11 cellular contexts compared by ENCODE assay signal in the genomic region with DNA sequence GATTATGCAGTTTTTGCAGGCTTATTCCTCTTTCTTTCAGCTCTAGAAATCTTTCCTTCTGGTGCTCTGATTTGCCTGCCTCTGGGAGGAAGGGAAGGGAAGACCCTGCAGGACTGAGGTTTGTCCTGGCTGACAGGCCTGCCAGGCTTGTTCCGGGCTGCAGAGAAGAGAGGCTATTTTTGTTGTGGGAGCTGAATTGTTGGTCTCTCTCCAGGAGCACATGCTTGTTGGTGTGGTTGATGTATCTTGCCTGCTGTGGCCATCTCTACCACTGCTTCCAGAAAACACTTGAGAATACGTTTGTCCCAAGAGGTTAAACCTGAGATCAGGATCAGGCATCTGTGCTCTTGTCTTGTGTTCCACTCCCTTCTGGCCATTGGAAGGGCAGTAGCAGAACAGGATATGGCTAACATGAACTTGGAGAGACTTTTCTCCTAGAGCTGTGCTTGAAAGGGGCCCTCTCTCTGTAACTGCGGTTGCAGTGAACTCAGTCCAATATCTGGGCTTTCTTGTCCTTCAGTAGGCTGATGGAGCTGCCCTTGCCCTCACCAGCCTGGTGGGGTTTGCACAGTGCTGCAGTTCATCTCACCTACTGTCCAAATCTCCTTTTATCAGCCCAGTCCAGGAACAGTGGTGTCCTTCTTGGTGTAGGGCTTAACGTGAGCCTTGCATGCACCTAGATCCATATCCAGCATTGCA. TPM values are rescaled to one million over a fixed set of nuclear protein-coding genes. Genes with fewer than 3 reads are reported as not detected.
A peak's percentile ranks its signal among the peaks of the same experiment; 100 is the strongest.
DNase-seq lines count a peak whose midpoint lies in the region; ATAC-seq and TF ChIP-seq lines count a peak whose summit lies in the region.
"Had no signal": no experiment of that assay in that cellular context is flagged by ENCODE, and none has a peak within 500 bp of the region (broad histone marks: within the 10 kb centered on the region; RNA-seq: fewer than 3 reads in every experiment).

No MANE protein-coding gene starts in this region.

- CTCF ChIA-PET in BJ (lab: Yijun Ruan, JAX), result interaction anchor here (1.2 to 2.8 kb wide), 3 partner anchors 9 to 94 kb away, joined by 3 to 10 read pairs (median 3); no protein-coding TSS in a partner anchor

- H4K91ac ChIP-seq in trophoblast cell (ENCODE audit: low read depth, low read length), result no peak overlapping the region

- no peak for ATAC-seq in HG02678 (IDR thresholded peaks at IDR 0.05; ENCODE audit: unreplicated experiment)
- ATAC-seq in GM18519 (IDR thresholded peaks at IDR 0.05; ENCODE audit: low FRiP score, unreplicated experiment), result no peak
- ATAC-seq: naive thymus-derived CD4-positive, alpha-beta T cell had no signal

- peak; percentile 15 for DNase-seq in BJ (ENCODE audit: low read depth)
- peak; percentile 52 for DNase-seq in adipocyte (ENCODE audit: low read depth)
- peak; percentile 76 for DNase-seq in foreskin melanocyte
- no peak for DNase-seq in trophoblast cell
- DNase-seq in NCI-H1105 (lab: John Stamatoyannopoulos, UW), result no peak
- DNase-seq in NCI-H128 (lab: John Stamatoyannopoulos, UW; ENCODE audit: unreplicated experiment), result no peak
- DNase-seq: DND-41; effector memory CD4-positive, alpha-beta T cell; naive thymus-derived CD4-positive, alpha-beta T cell had no signal

- H2BK120ac ChIP-seq in trophoblast cell (ENCODE audit: insufficient read depth, low read length, poor library complexity), result no peak overlapping the region

- no peak overlapping the region for H3K4me2 ChIP-seq in trophoblast cell (ENCODE audit: low read length)

- H3K79me1 ChIP-seq in trophoblast cell (ENCODE audit: low read length), result no peaks in the 10 kb centered on the region

- no peak overlapping the region for H2AFZ ChIP-seq in trophoblast cell (ENCODE audit: insufficient read depth, low read length, poor library complexity)

- no peak for TF ChIP-seq CTCF in BJ (IDR thresholded peaks at IDR 0.05; ENCODE audit: insufficient read depth, low read depth, low read length)

- H3K14ac ChIP-seq in trophoblast cell (ENCODE audit: low read length), result no peak overlapping the region

- H3K4ac ChIP-seq in trophoblast cell (ENCODE audit: low read depth, low read length), result no peak overlapping the region

- H3K27ac ChIP-seq in trophoblast cell (ENCODE audit: low read depth, low read length), result no peak overlapping the region

- H4K12ac ChIP-seq in trophoblast cell (ENCODE audit: low read depth, low read length), result no peak overlapping the region

- peak overlapping the region; percentile 52 for H3K18ac ChIP-seq in trophoblast cell (ENCODE audit: low read length)

- no peak overlapping the region for H3K4me3 ChIP-seq in BJ (ENCODE audit: low read depth, low read length)
- no peak overlapping the region for H3K4me3 ChIP-seq in adipocyte (ENCODE audit: low read length)
- no peak overlapping the region for H3K4me3 ChIP-seq in trophoblast cell (ENCODE audit: low read depth, low read length)

- no peak overlapping the region for H3K23ac ChIP-seq in trophoblast cell (ENCODE audit: low read length)

- H3K4me1 ChIP-seq in adipocyte (ENCODE audit: control insufficient read depth, insufficient read depth, low read length) (peaks cover 12% of the 10 kb centered on the region), trophoblast cell (ENCODE audit: control insufficient read depth in 1 of 2, insufficient read depth in 2 of 2, low read length in 2 of 2) (peaks cover 0 to 2% of the 10 kb centered on the region in 2 experiments)

- H2AK5ac ChIP-seq in trophoblast cell (ENCODE audit: low read length), result no peak overlapping the region

- POLR2A ChIA-PET in BJ (lab: Charles Lee), result interaction anchor here (0.6 kb wide), 1 partner anchor 280 kb away, joined by 4 read pairs; no protein-coding TSS in a partner anchor

- WGBS in trophoblast cell (ENCODE audit: extremely low coverage, insufficient coverage, insufficient read length), result no CpG with 5 or more reads among the region's 4 CpGs

- no peaks in the 10 kb centered on the region for H3K27me3 ChIP-seq in BJ (ENCODE audit: control insufficient read depth, insufficient read depth, low read length)
- no peaks in the 10 kb centered on the region for H3K27me3 ChIP-seq in adipocyte (replicated peaks; ENCODE audit: control insufficient read depth, insufficient read depth, low read length)
- no peaks in the 10 kb centered on the region for H3K27me3 ChIP-seq in trophoblast cell (ENCODE audit: insufficient read depth, low read length)

- no peak overlapping the region for H2BK5ac ChIP-seq in trophoblast cell (ENCODE audit: low read depth, low read length, poor library complexity)

- no peaks in the 10 kb centered on the region for H3K79me2 ChIP-seq in trophoblast cell (ENCODE audit: control insufficient read depth, insufficient read depth, low read length, poor library complexity)

- H3K36me3 ChIP-seq in BJ (ENCODE audit: control insufficient read depth, insufficient read depth, low read length), result peaks cover 22% of the 10 kb centered on the region
- H3K36me3 ChIP-seq in adipocyte (ENCODE audit: control insufficient read depth, insufficient read depth, low read length, severe bottlenecking), result peaks cover 33% of the 10 kb centered on the region
- H3K36me3 ChIP-seq in trophoblast cell (ENCODE audit: control insufficient read depth in 1 of 2, insufficient read depth in 2 of 2, low read length in 2 of 2), result peaks cover 24 to 32% of the 10 kb centered on the region in 2 experiments

- H3K9me3 ChIP-seq in adipocyte (ENCODE audit: control insufficient read depth, low read length) (no peaks in the 10 kb centered on the region), trophoblast cell (ENCODE audit: insufficient read depth, low read depth, low read length) (no peaks in the 10 kb centered on the region)

- no peak overlapping the region for H4K8ac ChIP-seq in trophoblast cell (ENCODE audit: low read depth, low read length)

- H2BK12ac ChIP-seq in trophoblast cell (ENCODE audit: low read length), result no peak overlapping the region

- H3K9ac ChIP-seq in adipocyte (ENCODE audit: low read length), result peak overlapping the region; percentile 45
- H3K9ac ChIP-seq in trophoblast cell (ENCODE audit: low read length), result no peak overlapping the region

RNA-seq across cellular contexts. Expression of a gene that starts 21.5 kb away (rescaled TPM):
- 0.54 and 0.70 TPM in 2 replicates for polyA plus RNA-seq in BJ (2011; rRNA removed)
- polyA minus RNA-seq in BJ (2011; rRNA and poly(A)+ RNA removed), result 0.43 and 0.72 TPM in 2 replicates
- 0.42 and 0.44 TPM in 2 replicates for polyA plus RNA-seq in trophoblast cell (2013)

RNA-seq across cellular contexts. Expression of a gene that starts 27.7 kb away (rescaled TPM):
- polyA plus RNA-seq in BJ (2011; rRNA removed), result not detected in 2 replicates
- polyA minus RNA-seq in BJ (2011; rRNA and poly(A)+ RNA removed), result not detected in 2 replicates
- 0.06 and 0.08 TPM in 2 replicates for polyA plus RNA-seq in trophoblast cell (2013)
- polyA plus RNA-seq: naive thymus-derived CD4-positive, alpha-beta T cell had no signal

RNA-seq across cellular contexts. Expression of a gene that starts 30.5 kb away (rescaled TPM):
- polyA plus RNA-seq in BJ (2011; rRNA removed), result 37.2 and 58.3 TPM in 2 replicates
- polyA minus RNA-seq in BJ (2011; rRNA and poly(A)+ RNA removed), result 52.7 and 62.0 TPM in 2 replicates
- polyA plus RNA-seq in trophoblast cell (2013), result 53.4 and 55.2 TPM in 2 replicates

RNA-seq across cellular contexts. Expression of a gene that starts 44.0 kb away (rescaled TPM):
- 147 and 254 TPM in 2 replicates for polyA plus RNA-seq in BJ (2011; rRNA removed)
- polyA minus RNA-seq in BJ (2011; rRNA and poly(A)+ RNA removed), result 80.3 and 122 TPM in 2 replicates
- polyA plus RNA-seq in trophoblast cell (2013), result 88.4 and 91.1 TPM in 2 replicates

Comparison
In these comparisons a context has a peak if more than half of its experiments do, and no peak if none do; other contexts are left out.
1. DNase-seq: peak in BJ (single experiment), adipocyte (single experiment) and foreskin melanocyte (single experiment); none in trophoblast cell (0 of 2), NCI-H1105 (single experiment) and NCI-H128 (single experiment).